Comparison of ENCODE assay signal across 1 cellular context in the genomic region with DNA sequence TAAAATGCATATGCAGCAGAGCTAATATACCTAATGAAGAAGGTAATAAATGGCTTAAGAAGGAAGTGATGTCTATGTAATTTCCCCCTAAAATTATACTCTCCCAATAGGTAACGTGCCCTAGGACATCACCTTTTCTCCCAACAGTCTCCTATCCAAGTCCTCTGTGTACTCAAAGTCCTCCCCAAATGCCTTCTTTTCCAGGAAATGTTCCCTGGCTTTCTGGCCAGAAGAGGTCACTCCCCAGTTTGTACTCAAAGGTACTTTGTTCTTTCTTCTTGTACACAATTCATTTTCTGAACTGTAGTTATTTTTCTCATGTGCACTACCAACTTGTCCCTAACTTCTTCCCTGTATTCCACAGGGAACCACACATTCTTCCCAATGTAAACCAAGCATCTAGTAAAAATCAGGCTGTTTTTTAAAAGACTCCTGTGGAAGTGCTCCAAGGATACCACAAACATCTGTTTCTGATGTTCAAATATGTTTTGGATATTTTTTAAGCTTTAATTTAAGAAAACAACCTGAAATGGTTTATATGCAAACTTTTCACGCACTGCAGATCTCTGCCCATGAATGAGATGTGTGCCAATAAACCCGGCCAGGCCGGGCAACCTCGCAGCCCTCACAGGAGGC.
TF ChIP-seq lines count a peak whose summit lies in the region.

No MANE protein-coding gene starts in this region.

TF ChIP-seq in IMR-90, 13 proteins besides CTCF, POLR2A, EP300 and RAD21:
- no peak for TF ChIP-seq NFE2L2 (IDR thresholded peaks at IDR 0.05; ENCODE audit: low read depth, low read length)
- TF ChIP-seq MXI1 (IDR thresholded peaks at IDR 0.05; ENCODE audit: borderline replicate concordance, low read depth, low read length): no peak
- TF ChIP-seq MAZ (IDR thresholded peaks at IDR 0.05; ENCODE audit: borderline replicate concordance, low read depth, low read length): no peak
- TF ChIP-seq, protein P1, sequence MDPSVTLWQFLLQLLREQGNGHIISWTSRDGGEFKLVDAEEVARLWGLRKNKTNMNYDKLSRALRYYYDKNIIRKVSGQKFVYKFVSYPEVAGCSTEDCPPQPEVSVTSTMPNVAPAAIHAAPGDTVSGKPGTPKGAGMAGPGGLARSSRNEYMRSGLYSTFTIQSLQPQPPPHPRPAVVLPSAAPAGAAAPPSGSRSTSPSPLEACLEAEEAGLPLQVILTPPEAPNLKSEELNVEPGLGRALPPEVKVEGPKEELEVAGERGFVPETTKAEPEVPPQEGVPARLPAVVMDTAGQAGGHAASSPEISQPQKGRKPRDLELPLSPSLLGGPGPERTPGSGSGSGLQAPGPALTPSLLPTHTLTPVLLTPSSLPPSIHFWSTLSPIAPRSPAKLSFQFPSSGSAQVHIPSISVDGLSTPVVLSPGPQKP (IDR thresholded peaks at IDR 0.05; ENCODE audit: borderline replicate concordance, low read depth, low read length): no peak
- TF ChIP-seq, protein P2, sequence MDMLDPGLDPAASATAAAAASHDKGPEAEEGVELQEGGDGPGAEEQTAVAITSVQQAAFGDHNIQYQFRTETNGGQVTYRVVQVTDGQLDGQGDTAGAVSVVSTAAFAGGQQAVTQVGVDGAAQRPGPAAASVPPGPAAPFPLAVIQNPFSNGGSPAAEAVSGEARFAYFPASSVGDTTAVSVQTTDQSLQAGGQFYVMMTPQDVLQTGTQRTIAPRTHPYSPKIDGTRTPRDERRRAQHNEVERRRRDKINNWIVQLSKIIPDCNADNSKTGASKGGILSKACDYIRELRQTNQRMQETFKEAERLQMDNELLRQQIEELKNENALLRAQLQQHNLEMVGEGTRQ (IDR thresholded peaks at IDR 0.05; ENCODE audit: low read depth, low read length): no peak
- TF ChIP-seq RCOR1 (IDR thresholded peaks at IDR 0.05; ENCODE audit: insufficient replicate concordance, low read length): no peak
- TF ChIP-seq RFX5 (IDR thresholded peaks at IDR 0.05; ENCODE audit: low read depth, low read length): no peak
- TF ChIP-seq SMC3 (IDR thresholded peaks at IDR 0.05; ENCODE audit: low read depth, low read length): no peak
- no peak for TF ChIP-seq BHLHE40 (IDR thresholded peaks at IDR 0.05; ENCODE audit: low read depth, low read length)
- TF ChIP-seq MAFK (IDR thresholded peaks at IDR 0.05; ENCODE audit: low read depth, low read length): no peak
- TF ChIP-seq CHD1 (IDR thresholded peaks at IDR 0.05; ENCODE audit: low read depth, low read length): no peak
- TF ChIP-seq FOS (IDR thresholded peaks at IDR 0.05; ENCODE audit: low read depth, low read length): no peak
- TF ChIP-seq CEBPB (IDR thresholded peaks at IDR 0.05; ENCODE audit: low read depth, low read length): no peak
